8 cellular contexts compared by ENCODE assay signal in genomic region chr19:42693760-42694350, GRCh38. TPM values are rescaled to one million over a fixed set of nuclear protein-coding genes. Genes with fewer than 3 reads are reported as not detected.
DNase-seq lines count a peak whose midpoint lies in the region; ATAC-seq and TF ChIP-seq lines count a peak whose summit lies in the region.

No MANE protein-coding gene starts in this region.

- H3K9me3 Mint-ChIP-seq in endothelial cell (ENCODE audit: unreplicated experiment), result no peaks in the 10 kb centered on the region

- no peak overlapping the region for H3K27ac Mint-ChIP-seq in endothelial cell (ENCODE audit: unreplicated experiment)

- H3K4me3 ChIP-seq in GM12864 (ENCODE audit: low read depth, low read length) (no peak overlapping the region), right cardiac atrium (ENCODE audit: low read length) (no peak overlapping the region)

- H3K36me3 Mint-ChIP-seq in endothelial cell (ENCODE audit: low read depth, unreplicated experiment), result no peaks in the 10 kb centered on the region

- H3K27ac ChIP-seq in right cardiac atrium (ENCODE audit: low read length), result no peak overlapping the region

- H3K27me3 Mint-ChIP-seq in endothelial cell (ENCODE audit: unreplicated experiment), result no peaks in the 10 kb centered on the region

- DNase-seq in A172 (ENCODE audit: low spot score), result peak; percentile 65
- DNase-seq in GM12864 (ENCODE audit: low read depth), result no peak
- peak; percentile 31 for DNase-seq in NCI-H526 treated with DMSO at 0.1 percent for 48 hours (lab: John Stamatoyannopoulos, UW)
- peak; percentile 57 for DNase-seq in endothelial cell (ENCODE audit: low spot score)
- DNase-seq in right cardiac atrium, result no peak
- DNase-seq in effector CD4-positive, alpha-beta T cell, result no peak

- no peak for ATAC-seq in GM21529 (IDR thresholded peaks at IDR 0.05; ENCODE audit: unreplicated experiment)
- ATAC-seq in right cardiac atrium, result no peak
- ATAC-seq in HG03025 (IDR thresholded peaks at IDR 0.05; ENCODE audit: low FRiP score, unreplicated experiment), result no peak

- intact Hi-C loops in right cardiac atrium (cut with DNase I), result no loop called here

- no peaks in the 10 kb centered on the region for H3K27me3 ChIP-seq in right cardiac atrium (ENCODE audit: control insufficient read depth, insufficient read depth)

- H3K4me3 Mint-ChIP-seq in endothelial cell (ENCODE audit: unreplicated experiment), result no peak overlapping the region

- no peaks in the 10 kb centered on the region for H3K4me1 Mint-ChIP-seq in endothelial cell (ENCODE audit: unreplicated experiment)

- no peaks in the 10 kb centered on the region for H3K4me1 ChIP-seq in right cardiac atrium (ENCODE audit: control insufficient read depth, insufficient read depth, low read length)

- WGBS in right cardiac atrium, result 25% methylated on average over 5 of the region's 5 CpGs

- TF ChIP-seq CTCF in GM12864 (IDR thresholded peaks at IDR 0.05; ENCODE audit: low read depth, low read length, missing control alignments) (peak; percentile 57), endothelial cell (IDR thresholded peaks at IDR 0.05; ENCODE audit: unreplicated experiment) (peak; percentile 45)

- no peaks in the 10 kb centered on the region for H3K9me3 ChIP-seq in right cardiac atrium (ENCODE audit: control insufficient read depth, low read length)

RNA-seq across cellular contexts. Expression of gene PSG3, which starts 46.4 kb away (rescaled TPM):
- not detected in 2 replicates for total RNA-seq in A172 (2014; rRNA removed; shearing (Covaris generic))
- total RNA-seq in endothelial cell (ENCODE audit: unreplicated experiment) (not detected), right cardiac atrium (not detected)
- polyA plus RNA-seq in right cardiac atrium, result not detected

Comparison
In these comparisons a context has a peak if more than half of its experiments do, and no peak if none do; other contexts are left out.
1. DNase-seq: peak in A172 (single experiment), NCI-H526 treated with DMSO at 0.1 percent for 48 hours (single experiment) and endothelial cell (single experiment); none in GM12864 (single experiment), right cardiac atrium (0 of 3) and effector CD4-positive, alpha-beta T cell (single experiment).